ENCODE assay signal across 1 cellular context in the genomic region with DNA sequence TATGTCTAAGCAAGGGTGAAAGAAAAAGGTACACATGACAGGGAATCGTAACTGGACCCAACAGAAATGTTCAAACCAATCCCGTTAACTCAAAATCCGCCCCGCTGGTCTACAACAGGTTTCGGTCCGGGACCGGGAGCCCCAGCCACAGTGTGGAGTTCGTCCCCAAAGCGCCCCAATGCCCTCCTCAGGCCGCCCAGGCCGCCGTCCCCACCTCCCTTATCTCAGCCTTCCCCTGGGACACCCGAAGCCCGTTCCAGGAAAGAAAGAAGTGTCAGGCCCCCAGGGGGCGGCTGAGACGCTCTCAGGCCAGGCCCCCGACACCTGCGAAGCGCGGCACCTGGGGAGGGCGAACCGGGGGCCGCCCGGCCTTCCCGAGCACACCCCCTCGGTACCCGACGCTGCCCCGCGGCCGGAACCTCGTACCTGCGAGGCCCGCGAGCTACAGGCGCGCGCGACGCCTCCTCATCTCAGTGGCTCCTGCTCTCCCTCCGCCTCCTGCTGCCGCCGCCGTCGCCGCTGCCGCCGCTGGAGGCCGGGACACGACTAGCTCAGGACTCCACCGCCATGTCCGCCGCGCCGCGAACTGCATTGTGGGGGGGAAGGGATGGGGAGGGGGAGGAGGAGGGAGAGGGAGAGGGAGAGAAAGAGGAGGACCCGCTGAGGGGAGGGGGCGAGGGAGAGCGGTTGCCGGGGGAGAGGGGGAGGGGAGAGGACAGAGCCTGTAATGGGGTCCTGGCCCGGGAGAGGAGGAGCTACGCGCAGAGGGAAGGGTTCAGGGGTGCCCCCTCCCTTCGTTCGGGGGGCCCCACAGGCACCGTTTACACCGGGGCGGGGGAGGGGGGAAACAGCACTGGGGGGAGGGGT.
TF ChIP-seq lines count a peak whose summit lies in the region.

TUT4 (minus strand) TSS at position 588 of the 867 bp plus-strand sequence. CDS start 26,812 bp downstream, outside the sequence.

TF ChIP-seq in K562, 482 proteins besides CTCF, POLR2A, EP300 and RAD21 (continued from another document and continues in another):
- TF ChIP-seq MGA (IDR thresholded peaks at IDR 0.05) (peak; percentile 94), ZNF224 (CRISPR knock-in tag; IDR thresholded peaks at IDR 0.05) (no peak), ELF4 (CRISPR knock-in tag; IDR thresholded peaks at IDR 0.05) (no peak), RFX5 (IDR thresholded peaks at IDR 0.05; ENCODE audit: low read depth, low read length) (no peak), RUNX1 (IDR thresholded peaks at IDR 0.05; ENCODE audit: low read depth) (no peak), HNRNPH1 (optimal IDR thresholded peaks at IDR 0.05; ENCODE audit: low read depth, low read length) (no peak), TCF3 (CRISPR knock-in tag; IDR thresholded peaks at IDR 0.05) (peak; percentile 56), FOXK2 (conservative IDR thresholded peaks at IDR 0.05 in 1 of 2, IDR thresholded peaks at IDR 0.05 in 1 of 2; ENCODE audit: low read depth in 2 of 2) (no peak), ZNF184 (CRISPR knock-in tag; IDR thresholded peaks at IDR 0.05) (no peak), ZNF408 (CRISPR knock-in tag; IDR thresholded peaks at IDR 0.05; ENCODE audit: low read depth) (no peak), ZNF77 (CRISPR knock-in tag; IDR thresholded peaks at IDR 0.05) (no peak), GABPB1 (CRISPR knock-in tag; IDR thresholded peaks at IDR 0.05) (peak; percentile 64), FOXP1 (CRISPR knock-in tag; IDR thresholded peaks at IDR 0.05) (peak; percentile 52; the same call in 1 of the 2 replicates), CHCHD3 (CRISPR knock-in tag; IDR thresholded peaks at IDR 0.05) (no peak), ZNF778 (CRISPR knock-in tag; IDR thresholded peaks at IDR 0.05) (no peak), SUPT5H (IDR thresholded peaks at IDR 0.05) (peak; percentile 88), ZNF551 (CRISPR knock-in tag; IDR thresholded peaks at IDR 0.05) (no peak), NFYB (IDR thresholded peaks at IDR 0.05; ENCODE audit: extremely low read depth, insufficient read length) (no peak), PKNOX1 (IDR thresholded peaks at IDR 0.05) (no peak), NKRF (IDR thresholded peaks at IDR 0.05; ENCODE audit: borderline replicate concordance) (peak; percentile 50; the same call in 1 of the 2 replicates), ZNF12 (CRISPR knock-in tag; IDR thresholded peaks at IDR 0.05) (peak; percentile 78), GTF2B (IDR thresholded peaks at IDR 0.05; ENCODE audit: extremely low read depth, insufficient read length) (no peak), ZZZ3 (IDR thresholded peaks at IDR 0.05) (no peak; the same call in 1 of the 2 replicates), MYC (IDR thresholded peaks at IDR 0.05; ENCODE audit: low read depth, low read length) (peak; percentile 43; the same call in 1 of the 2 replicates), MYC (CRISPR knock-in tag; IDR thresholded peaks at IDR 0.05; ENCODE audit: borderline replicate concordance, low read depth) (no peak), DDX20 (tag; IDR thresholded peaks at IDR 0.05; ENCODE audit: low read depth) (no peak), MAFK (IDR thresholded peaks at IDR 0.05; ENCODE audit: low read length) (no peak), SPI1 (IDR thresholded peaks at IDR 0.05; ENCODE audit: borderline replicate concordance, low read depth, low read length) (no peak), CBX8 (IDR thresholded peaks at IDR 0.05; ENCODE audit: borderline replicate concordance, extremely low read depth, low read depth, low read length, poor library complexity, severe bottlenecking) (no peak), ZNF347 (CRISPR knock-in tag; IDR thresholded peaks at IDR 0.05; ENCODE audit: low read depth) (no peak)
- TF ChIP-seq, protein P1, sequence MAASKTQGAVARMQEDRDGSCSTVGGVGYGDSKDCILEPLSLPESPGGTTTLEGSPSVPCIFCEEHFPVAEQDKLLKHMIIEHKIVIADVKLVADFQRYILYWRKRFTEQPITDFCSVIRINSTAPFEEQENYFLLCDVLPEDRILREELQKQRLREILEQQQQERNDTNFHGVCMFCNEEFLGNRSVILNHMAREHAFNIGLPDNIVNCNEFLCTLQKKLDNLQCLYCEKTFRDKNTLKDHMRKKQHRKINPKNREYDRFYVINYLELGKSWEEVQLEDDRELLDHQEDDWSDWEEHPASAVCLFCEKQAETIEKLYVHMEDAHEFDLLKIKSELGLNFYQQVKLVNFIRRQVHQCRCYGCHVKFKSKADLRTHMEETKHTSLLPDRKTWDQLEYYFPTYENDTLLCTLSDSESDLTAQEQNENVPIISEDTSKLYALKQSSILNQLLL (CRISPR knock-in tag; IDR thresholded peaks at IDR 0.05; ENCODE audit: borderline replicate concordance), result no peak
- TF ChIP-seq, protein P2, sequence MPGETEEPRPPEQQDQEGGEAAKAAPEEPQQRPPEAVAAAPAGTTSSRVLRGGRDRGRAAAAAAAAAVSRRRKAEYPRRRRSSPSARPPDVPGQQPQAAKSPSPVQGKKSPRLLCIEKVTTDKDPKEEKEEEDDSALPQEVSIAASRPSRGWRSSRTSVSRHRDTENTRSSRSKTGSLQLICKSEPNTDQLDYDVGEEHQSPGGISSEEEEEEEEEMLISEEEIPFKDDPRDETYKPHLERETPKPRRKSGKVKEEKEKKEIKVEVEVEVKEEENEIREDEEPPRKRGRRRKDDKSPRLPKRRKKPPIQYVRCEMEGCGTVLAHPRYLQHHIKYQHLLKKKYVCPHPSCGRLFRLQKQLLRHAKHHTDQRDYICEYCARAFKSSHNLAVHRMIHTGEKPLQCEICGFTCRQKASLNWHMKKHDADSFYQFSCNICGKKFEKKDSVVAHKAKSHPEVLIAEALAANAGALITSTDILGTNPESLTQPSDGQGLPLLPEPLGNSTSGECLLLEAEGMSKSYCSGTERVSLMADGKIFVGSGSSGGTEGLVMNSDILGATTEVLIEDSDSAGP (CRISPR knock-in tag; IDR thresholded peaks at IDR 0.05), result no peak
- TF ChIP-seq, protein P3, sequence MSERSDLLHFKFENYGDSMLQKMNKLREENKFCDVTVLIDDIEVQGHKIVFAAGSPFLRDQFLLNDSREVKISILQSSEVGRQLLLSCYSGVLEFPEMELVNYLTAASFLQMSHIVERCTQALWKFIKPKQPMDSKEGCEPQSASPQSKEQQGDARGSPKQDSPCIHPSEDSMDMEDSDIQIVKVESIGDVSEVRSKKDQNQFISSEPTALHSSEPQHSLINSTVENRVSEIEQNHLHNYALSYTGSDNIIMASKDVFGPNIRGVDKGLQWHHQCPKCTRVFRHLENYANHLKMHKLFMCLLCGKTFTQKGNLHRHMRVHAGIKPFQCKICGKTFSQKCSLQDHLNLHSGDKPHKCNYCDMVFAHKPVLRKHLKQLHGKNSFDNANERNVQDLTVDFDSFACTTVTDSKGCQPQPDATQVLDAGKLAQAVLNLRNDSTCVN (CRISPR knock-in tag; IDR thresholded peaks at IDR 0.05), result no peak
